Comparison of ENCODE assay signal across 9 cellular contexts in the genomic region with DNA sequence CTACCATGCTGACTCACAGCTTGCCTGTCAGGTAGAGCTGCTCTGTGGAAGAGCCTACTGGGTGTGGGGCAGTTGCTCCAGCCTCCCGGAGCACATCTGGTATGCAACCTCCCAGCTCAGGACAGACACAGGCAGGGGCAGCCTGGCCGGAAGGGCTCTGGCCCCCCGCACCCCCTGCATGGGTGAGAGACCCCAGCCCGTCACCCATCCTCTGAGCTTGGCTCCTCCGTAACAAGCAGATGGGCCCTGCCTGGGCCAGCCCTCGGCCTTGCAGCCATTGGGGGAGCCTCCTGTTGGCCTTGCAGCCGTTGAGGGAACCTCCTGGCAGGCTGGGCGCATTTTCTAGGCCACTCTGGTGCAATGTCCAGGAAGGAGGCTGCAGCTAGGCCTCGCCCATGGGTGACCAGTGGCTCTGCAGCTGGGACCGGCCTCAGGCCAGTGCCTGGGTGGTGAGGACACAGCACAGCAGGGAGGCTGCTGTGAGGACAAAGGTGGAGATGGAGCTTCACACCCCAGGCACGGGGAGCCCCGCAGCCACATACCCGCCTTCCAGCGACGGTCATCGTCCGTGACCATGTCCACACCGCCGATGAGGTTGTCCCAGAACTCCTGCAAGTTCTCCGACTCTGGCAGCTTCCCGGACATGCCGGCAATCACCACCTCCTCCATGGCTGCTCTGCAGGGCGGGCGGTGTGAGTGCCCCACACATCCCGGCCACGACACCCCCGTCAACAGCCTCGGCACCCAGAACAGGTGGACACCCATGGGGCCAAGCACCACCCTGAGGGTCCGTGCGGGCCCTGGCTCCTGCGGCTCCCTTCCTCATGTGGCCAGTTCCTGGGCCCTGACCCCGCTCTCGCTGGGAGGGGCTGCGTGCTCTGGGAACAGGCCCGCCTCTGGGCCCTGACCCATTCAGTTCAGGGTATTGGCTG. TPM values are rescaled to one million over a fixed set of nuclear protein-coding genes. Genes with fewer than 3 reads are reported as not detected.
DNase-seq lines count a peak whose midpoint lies in the region; ATAC-seq and TF ChIP-seq lines count a peak whose summit lies in the region.
"Had no signal": no experiment of that assay in that cellular context is flagged by ENCODE, and none has a peak within 500 bp of the region (broad histone marks: within the 10 kb centered on the region; RNA-seq: fewer than 3 reads in every experiment).

No MANE protein-coding gene starts in this region.

- peak overlapping the region; percentile 67 for H3K9ac ChIP-seq in endodermal cell (ENCODE audit: extremely low read depth, low read length, poor library complexity, severe bottlenecking)

- POLR2A ChIA-PET in OCI-LY7 (lab: Charles Lee), result no interaction called here

- peak overlapping the region; percentile 68 for H3K4me3 Mint-ChIP-seq in endodermal cell

- H3K4me2 ChIP-seq in OCI-LY7 (ENCODE audit: low read length), result peak overlapping the region; percentile 81
- peak overlapping the region; percentile 91 for H3K4me2 ChIP-seq in osteoblast (ENCODE audit: insufficient read depth, low read length)

- H3K36me3 ChIP-seq in OCI-LY7 (ENCODE audit: insufficient read depth, low read length) (peaks cover 60% of the 10 kb centered on the region), endodermal cell (ENCODE audit: control insufficient read depth, insufficient read depth, low read length) (peaks cover 43% of the 10 kb centered on the region), osteoblast (ENCODE audit: insufficient read depth, low read length) (peaks cover 34% of the 10 kb centered on the region)

- H3K27ac Mint-ChIP-seq in endodermal cell, result no peak overlapping the region

- no peaks in the 10 kb centered on the region for H3K27me3 ChIP-seq in endodermal cell (ENCODE audit: control insufficient read depth, insufficient read depth, low read length, poor library complexity, severe bottlenecking)
- H3K27me3 ChIP-seq in osteoblast (ENCODE audit: insufficient read depth, low read length), result no peaks in the 10 kb centered on the region

- TF ChIP-seq CTCF in OCI-LY7 (conservative IDR thresholded peaks at IDR 0.05; ENCODE audit: low read length) (no peak), endodermal cell (conservative IDR thresholded peaks at IDR 0.05) (no peak), osteoblast (IDR thresholded peaks at IDR 0.05; ENCODE audit: extremely low read depth, low read depth, low read length) (no peak)

- ATAC-seq in GM19463 (IDR thresholded peaks at IDR 0.05; ENCODE audit: unreplicated experiment), result no peak
- ATAC-seq in HG02938 (IDR thresholded peaks at IDR 0.05; ENCODE audit: unreplicated experiment), result no peak

- peaks cover 15% of the 10 kb centered on the region for H3K4me1 Mint-ChIP-seq in endodermal cell

- peaks cover 21% of the 10 kb centered on the region; the same call in 1 of the 2 replicates for H4K20me1 ChIP-seq in OCI-LY7 (ENCODE audit: insufficient read depth, low read length)
- H4K20me1 ChIP-seq in osteoblast (ENCODE audit: insufficient read depth, low read length), result peaks cover 25% of the 10 kb centered on the region

- H3K79me2 ChIP-seq in OCI-LY7 (ENCODE audit: insufficient read depth, low read depth, low read length) (peaks cover 34% of the 10 kb centered on the region), osteoblast (ENCODE audit: insufficient read depth, low read length) (peaks cover 37% of the 10 kb centered on the region)

- H3K4me1 ChIP-seq in OCI-LY7 (ENCODE audit: insufficient read depth, low read length, poor library complexity, severe bottlenecking) (peaks cover 32% of the 10 kb centered on the region), endodermal cell (ENCODE audit: control insufficient read depth, insufficient read depth, low read length) (peaks cover 17% of the 10 kb centered on the region), osteoblast (ENCODE audit: insufficient read depth, low read length) (peaks cover 17% of the 10 kb centered on the region)

- peaks cover 17% of the 10 kb centered on the region for H3K36me3 Mint-ChIP-seq in endodermal cell (ENCODE audit: low read depth)

- 86 to 93% methylated on average over 26 to 35 of the region's 35 CpGs for WGBS in endodermal cell (ENCODE audit: insufficient coverage in 1 of 2, insufficient read length in 1 of 2), 2 experiments

- H3K9me3 Mint-ChIP-seq in endodermal cell, result no peaks in the 10 kb centered on the region

- CTCF ChIA-PET in OCI-LY7 (lab: Charles Lee; ENCODE audit: unreplicated experiment), result no interaction called here

- no peaks in the 10 kb centered on the region for H3K9me2 ChIP-seq in OCI-LY7 (ENCODE audit: insufficient read depth, low read length)

- no peaks in the 10 kb centered on the region for H3K9me3 ChIP-seq in OCI-LY7 (ENCODE audit: low read length)
- H3K9me3 ChIP-seq in endodermal cell (ENCODE audit: control insufficient read depth, low read length), result no peaks in the 10 kb centered on the region
- no peaks in the 10 kb centered on the region for H3K9me3 ChIP-seq in osteoblast (ENCODE audit: low read depth, low read length)

- no peaks in the 10 kb centered on the region for H3K27me3 Mint-ChIP-seq in endodermal cell (ENCODE audit: insufficient read depth)

- peak; percentile 37 for DNase-seq in ELF-1 (ENCODE audit: low read depth, low spot score)
- no peak for DNase-seq in OCI-LY7 (ENCODE audit: low spot score)
- no peak for DNase-seq in endodermal cell
- DNase-seq in osteoblast (ENCODE audit: insufficient read length, low spot score, missing footprints), result peak; percentile 79
- no peak for DNase-seq in SK-N-DZ (ENCODE audit: low spot score)
- no peak for DNase-seq in SHP77 (lab: John Stamatoyannopoulos, UW)
- DNase-seq: hippocampal formation had no signal

- BruUV-seq in OCI-LY7 (replicated peaks; lab: Mats Ljungman, UMichigan), result no TSS peak

- intact Hi-C loops in OCI-LY7 (cut with micrococcal nuclease; ENCODE audit: unreplicated experiment), result loop anchor here (5.0 kb wide), 2 partner anchors 414 to 584 kb away; a partner anchor contains a TSS

- peak overlapping the region; percentile 81 for H3K27ac ChIP-seq in OCI-LY7 (ENCODE audit: low read depth, low read length, poor library complexity, severe bottlenecking)
- H3K27ac ChIP-seq in endodermal cell (ENCODE audit: low read depth, low read length), result peak overlapping the region; percentile 17
- H3K27ac ChIP-seq in osteoblast (ENCODE audit: low read depth, low read length), result no peak overlapping the region

- H2AFZ ChIP-seq in OCI-LY7 (ENCODE audit: low read length) (no peak overlapping the region), osteoblast (ENCODE audit: low read length) (no peak overlapping the region)

- H3K4me3 ChIP-seq in OCI-LY7 (ENCODE audit: low read depth, low read length, poor library complexity, severe bottlenecking), result peak overlapping the region; percentile 87
- peak overlapping the region; percentile 88 for H3K4me3 ChIP-seq in endodermal cell (ENCODE audit: low read length)
- H3K4me3 ChIP-seq in osteoblast (ENCODE audit: insufficient read depth, low read length), result peak overlapping the region; percentile 78

RNA-seq across cellular contexts. Expression of a gene that starts 2.0 kb away (rescaled TPM):
- 94.4 and 111 TPM in 2 replicates for total RNA-seq in OCI-LY7 (2014; rRNA removed; shearing (Covaris generic))
- total RNA-seq in OCI-LY7 (2022) (299 and 364 TPM in 2 replicates), endodermal cell (100 to 1,000 TPM; 371 to 498 TPM), osteoblast (120 and 142 TPM in 2 replicates)
- 301 TPM for polyA plus RNA-seq in endodermal cell (2013, experiment 1 of 2)
- polyA plus RNA-seq in endodermal cell (2013, experiment 2 of 2), result 312 TPM
- polyA plus RNA-seq in SK-N-DZ (2014; cell fraction: cytosol; rRNA removed), result 178 and 182 TPM in 2 replicates
- polyA plus RNA-seq in SK-N-DZ (2014; cell fraction: nucleus; rRNA removed), result 168 and 229 TPM in 2 replicates

RNA-seq across cellular contexts. Expression of a gene that starts 30.4 kb away (rescaled TPM):
- total RNA-seq in OCI-LY7 (2014; rRNA removed; shearing (Covaris generic)), result 374 and 388 TPM in 2 replicates
- total RNA-seq in OCI-LY7 (2022) (300 and 320 TPM in 2 replicates), endodermal cell (100 to 1,000 TPM in 1 of 2 donors, 10 to 100 TPM in 1; 85.3 to 108 TPM), osteoblast (43.8 and 43.9 TPM in 2 replicates)
- polyA plus RNA-seq in endodermal cell (2013, experiment 1 of 2), result 74.8 TPM
- polyA plus RNA-seq in endodermal cell (2013, experiment 2 of 2), result 69.5 TPM
- 139 and 158 TPM in 2 replicates for polyA plus RNA-seq in SK-N-DZ (2014; cell fraction: cytosol; rRNA removed)
- 1,140 and 1,180 TPM in 2 replicates for polyA plus RNA-seq in SK-N-DZ (2014; cell fraction: nucleus; rRNA removed)

RNA-seq across cellular contexts. Expression of a gene that starts 44.3 kb away (rescaled TPM):
- total RNA-seq in OCI-LY7 (2014; rRNA removed; shearing (Covaris generic)), result 137 and 169 TPM in 2 replicates
- total RNA-seq in OCI-LY7 (2022), result 123 and 133 TPM in 2 replicates
- total RNA-seq in endodermal cell, result 100 to 1,000 TPM; 152 to 153 TPM
- 128 TPM for polyA plus RNA-seq in endodermal cell (2013, experiment 1 of 2)
- polyA plus RNA-seq in endodermal cell (2013, experiment 2 of 2), result 119 TPM
- 90.2 and 93.7 TPM in 2 replicates for total RNA-seq in osteoblast
- 238 and 245 TPM in 2 replicates for polyA plus RNA-seq in SK-N-DZ (2014; cell fraction: cytosol; rRNA removed)
- 461 and 512 TPM in 2 replicates for polyA plus RNA-seq in SK-N-DZ (2014; cell fraction: nucleus; rRNA removed)

RNA-seq across cellular contexts. Expression of a gene that starts 44.4 kb away (rescaled TPM):
- total RNA-seq in OCI-LY7 (2014; rRNA removed; shearing (Covaris generic)), result 50.5 and 59.4 TPM in 2 replicates
- total RNA-seq in OCI-LY7 (2022) (41.3 and 47.3 TPM in 2 replicates), endodermal cell (10 to 100 TPM; 46.3 to 54.5 TPM), osteoblast (46.3 and 52.7 TPM in 2 replicates)
- 44.6 TPM for polyA plus RNA-seq in endodermal cell (2013, experiment 1 of 2)
- polyA plus RNA-seq in endodermal cell (2013, experiment 2 of 2), result 43.4 TPM
- polyA plus RNA-seq in SK-N-DZ (2014; cell fraction: cytosol; rRNA removed), result 65.1 and 71.9 TPM in 2 replicates
- polyA plus RNA-seq in SK-N-DZ (2014; cell fraction: nucleus; rRNA removed), result 471 and 495 TPM in 2 replicates

RNA-seq across cellular contexts. Expression of a gene that starts 58.5 kb away (rescaled TPM):
- 138 and 147 TPM in 2 replicates for total RNA-seq in OCI-LY7 (2014; rRNA removed; shearing (Covaris generic))
- total RNA-seq in OCI-LY7 (2022), result 132 and 138 TPM in 2 replicates
- total RNA-seq in endodermal cell, result 10 to 100 TPM; 73.8 to 83.6 TPM
- polyA plus RNA-seq in endodermal cell (2013, experiment 1 of 2), result 84.8 TPM
- polyA plus RNA-seq in endodermal cell (2013, experiment 2 of 2), result 72.9 TPM
- 23.9 and 31.8 TPM in 2 replicates for total RNA-seq in osteoblast
- 228 and 312 TPM in 2 replicates for polyA plus RNA-seq in SK-N-DZ (2014; cell fraction: cytosol; rRNA removed)
- polyA plus RNA-seq in SK-N-DZ (2014; cell fraction: nucleus; rRNA removed), result 357 and 359 TPM in 2 replicates

Comparison
In these comparisons a context has a peak if more than half of its experiments do, and no peak if none do; other contexts are left out.
1. DNase-seq: peak in ELF-1 (single experiment) and osteoblast (single experiment); none in OCI-LY7 (single experiment), endodermal cell (single experiment), SK-N-DZ (single experiment) and SHP77 (0 of 2).
2. Peak in every context shown above with its lines, with median percentiles within 50 percentile points of each other: H3K4me3 ChIP-seq.